18 cellular contexts compared by ENCODE assay signal in genomic region chr3:142394921-142395622, GRCh38. TPM values are rescaled to one million over a fixed set of nuclear protein-coding genes. Genes with fewer than 3 reads are reported as not detected.
DNase-seq lines count a peak whose midpoint lies in the region; ATAC-seq, FAIRE-seq and TF ChIP-seq lines count a peak whose summit lies in the region.
"Had no signal": no experiment of that assay in that cellular context is flagged by ENCODE, and none has a peak within 500 bp of the region (broad histone marks: within the 10 kb centered on the region; RNA-seq: fewer than 3 reads in every experiment).

No MANE protein-coding gene starts in this region.

- H3K9me1 ChIP-seq in IMR-90 (ENCODE audit: insufficient read depth, low read length) (0 out of 2 replicates have a peak, but pooled peaks cover 2% of the 10 kb centered on the region), K562 (ENCODE audit: control insufficient read depth, insufficient read depth, low read length) (no peaks in the 10 kb centered on the region)

- intact Hi-C loops in IMR-90 (cut with micrococcal nuclease) (no loop called here), K562 (cut with micrococcal nuclease) (no loop called here)

- no peak overlapping the region for H3K4ac ChIP-seq in IMR-90 (ENCODE audit: low read depth, low read length)

- H2BK15ac ChIP-seq in IMR-90 (ENCODE audit: low read depth, low read length): no peak overlapping the region

- H3K4me3 ChIP-seq in IMR-90 (ENCODE audit: insufficient read depth, low read depth, low read length) (no peak overlapping the region), K562 (no peak overlapping the region)

- no peak for DNase-seq in GM12891 (ENCODE audit: insufficient read length, low spot score)
- DNase-seq in IMR-90: peak; percentile 30
- peak in 1 of 4 experiments; percentile 15 for DNase-seq in K562 (ENCODE audit: extremely low read depth in 1 of 4, low spot score in 3 of 4)
- peak; percentile 23 for DNase-seq in iris pigment epithelial cell (ENCODE audit: low read depth)
- no peak for DNase-seq in GM03348 (ENCODE audit: low spot score)
- no peak for DNase-seq in Kasumi-1 (lab: John Stamatoyannopoulos, UW)
- no peak for DNase-seq in NCI-H748 treated with DMSO at 0.1 percent for 48 hours (lab: John Stamatoyannopoulos, UW)
- DNase-seq: C1 segment of cervical spinal cord; CD8-positive, alpha-beta memory T cell; DMS53; GOT3; NCI-H1105 treated with DMSO at 0.1 percent for 48 hours; NCI-H1694; NCI-H2081 treated with DMSO at 0.1 percent for 48 hours; NCI-H510A; NCI-H82; SIG-M5 had no signal

- BruUV-seq in IMR-90 (replicated peaks; lab: Mats Ljungman, UMichigan) (no TSS peak), K562 (replicated peaks; lab: Mats Ljungman, UMichigan) (no TSS peak)

- no peak overlapping the region for H2BK5ac ChIP-seq in IMR-90 (ENCODE audit: low read depth, low read length, poor library complexity, severe bottlenecking)

- no peaks in the 10 kb centered on the region for H3K79me2 ChIP-seq in K562 (ENCODE audit: control insufficient read depth, insufficient read depth, low read length)

- POLR2A ChIA-PET in IMR-90 (lab: Charles Lee; ENCODE audit: unreplicated experiment): no interaction called here
- POLR2A ChIA-PET in K562 (lab: Yijun Ruan, JAX): interaction anchor here (0.6 kb wide), 2 partner anchors 22 to 834 kb away, joined by 3 read pairs; no protein-coding TSS in a partner anchor

- H3K9ac ChIP-seq in IMR-90 (ENCODE audit: low read depth, low read length) (no peak overlapping the region), K562 (ENCODE audit: insufficient read depth in 1 of 2, low read depth in 2 of 2, low read length in 2 of 2) (no peak overlapping the region)

- TF ChIP-seq POLR2A in GM12891 (IDR thresholded peaks at IDR 0.05; ENCODE audit: low read depth, low read length): no peak
- no peak for TF ChIP-seq POLR2A in IMR-90 (IDR thresholded peaks at IDR 0.05; ENCODE audit: low read depth, low read length)
- no peak for TF ChIP-seq POLR2A in K562 (conservative IDR thresholded peaks at IDR 0.05)

- no peak overlapping the region for H4K91ac ChIP-seq in IMR-90 (ENCODE audit: insufficient read depth, low read depth, low read length)

- 97% methylated on average over 4 of the region's 4 CpGs; no CpG with 5 or more reads in 1 of the 2 experiments for WGBS in IMR-90 (ENCODE audit: extremely low coverage in 2 of 2, insufficient read length in 1 of 2), 2 experiments
- 17% methylated on average over 4 of the region's 4 CpGs for WGBS in K562 (ENCODE audit: insufficient coverage, low coverage, missing lambda C conversion rate)

- H3K4me1 ChIP-seq in IMR-90 (ENCODE audit: control insufficient read depth, insufficient read depth, low read length) (no peaks in the 10 kb centered on the region), K562 (replicated peaks in 1 of 2; ENCODE audit: control insufficient read depth in 2 of 2, insufficient read depth in 2 of 2, low read length in 2 of 2) (no peaks in the 10 kb centered on the region; a peak in 1 of 5 replicates)

- dilution Hi-C loops in IMR-90 (cut with HindIII; ENCODE audit: low sequenced_read_pairs, unreplicated experiment): no loop called here

- no peak for TF ChIP-seq EP300 in K562 (IDR thresholded peaks at IDR 0.05; ENCODE audit: low read length)

- H4K5ac ChIP-seq in IMR-90 (ENCODE audit: low read depth, low read length): no peak overlapping the region

- H3K79me1 ChIP-seq in IMR-90 (ENCODE audit: low read depth in 1 of 2, low read length in 2 of 2): no peaks in the 10 kb centered on the region; a peak in 1 of 4 replicates

- H2BK120ac ChIP-seq in IMR-90 (ENCODE audit: low read depth, low read length): no peak overlapping the region

- H2BK20ac ChIP-seq in IMR-90 (ENCODE audit: low read depth, low read length): no peak overlapping the region

- no peak overlapping the region for H3K27ac ChIP-seq in IMR-90 (ENCODE audit: insufficient read depth, low read length)
- no peak overlapping the region for H3K27ac ChIP-seq in K562 (ENCODE audit: extremely low read depth, low read depth, low read length)

- no peaks in the 10 kb centered on the region for H3K27me3 ChIP-seq in IMR-90 (ENCODE audit: control insufficient read depth, insufficient read depth, low read length)
- H3K27me3 ChIP-seq in K562 (ENCODE audit: control insufficient read depth in 2 of 2, insufficient read depth in 2 of 2, low read length in 2 of 2): no peaks in the 10 kb centered on the region

- no peak overlapping the region for H2AK5ac ChIP-seq in IMR-90 (ENCODE audit: low read depth, low read length)

- peaks cover 23% of the 10 kb centered on the region for H3K36me3 ChIP-seq in IMR-90 (ENCODE audit: control insufficient read depth, insufficient read depth, low read length)
- peaks cover 54% of the 10 kb centered on the region for H3K36me3 ChIP-seq in K562 (ENCODE audit: control insufficient read depth, insufficient read depth, low read length)

- no peak overlapping the region for H2AK9ac ChIP-seq in IMR-90 (replicated peaks; ENCODE audit: low read depth, low read length, poor library complexity)

- TF ChIP-seq CTCF in IMR-90 (conservative IDR thresholded peaks at IDR 0.05; ENCODE audit: low read depth, low read length) (no peak), K562 (IDR thresholded peaks at IDR 0.05 in 2 of 3, conservative IDR thresholded peaks at IDR 0.05 in 1 of 3; ENCODE audit: insufficient read depth in 2 of 3, low read depth in 1 of 3, low read length in 3 of 3) (no peak)

- no peak overlapping the region for H4K8ac ChIP-seq in IMR-90 (ENCODE audit: low read depth in 2 of 2, low read length in 2 of 2)

- no peak overlapping the region for H3K14ac ChIP-seq in IMR-90 (replicated peaks; ENCODE audit: low read depth, low read length)

- no peak overlapping the region for H3K23ac ChIP-seq in IMR-90 (ENCODE audit: low read depth, low read length)

- H2AFZ ChIP-seq in IMR-90 (replicated peaks; ENCODE audit: low read length, poor library complexity): no peak overlapping the region
- no peak overlapping the region for H2AFZ ChIP-seq in K562 (ENCODE audit: low read depth, low read length)

- no peak overlapping the region for H3K56ac ChIP-seq in IMR-90 (ENCODE audit: extremely low read depth, insufficient read depth, low read length)

- in situ Hi-C loops in IMR-90 (cut with MboI; ENCODE audit: low sequenced_read_pairs) (no loop called here), K562 (cut with MboI) (no loop called here)

- no peak overlapping the region for H3K18ac ChIP-seq in IMR-90 (ENCODE audit: low read depth, low read length)

- TF ChIP-seq RAD21 in IMR-90 (IDR thresholded peaks at IDR 0.05; ENCODE audit: low read length) (no peak), K562 (CRISPR knock-in tag; conservative IDR thresholded peaks at IDR 0.05 in 1 of 2, IDR thresholded peaks at IDR 0.05 in 1 of 2) (no peak)

- no peaks in the 10 kb centered on the region for H3K9me3 ChIP-seq in IMR-90 (ENCODE audit: control insufficient read depth, insufficient read depth, low read length)
- H3K9me3 ChIP-seq in K562 (replicated peaks; ENCODE audit: control insufficient read depth, insufficient read depth, low read depth, low read length): no peaks in the 10 kb centered on the region

- H4K20me1 ChIP-seq in IMR-90 (ENCODE audit: insufficient read depth, low read length) (no peaks in the 10 kb centered on the region), K562 (replicated peaks; ENCODE audit: control insufficient read depth, insufficient read depth, low read length) (no peaks in the 10 kb centered on the region)

- CTCF ChIA-PET in IMR-90 (lab: Yijun Ruan, JAX): interaction anchor here (0.9 to 1.2 kb wide), 2 partner anchors 12 to 19 kb away, joined by 3 read pairs; no protein-coding TSS in a partner anchor
- CTCF ChIA-PET in K562 (lab: Yijun Ruan, JAX; ENCODE audit: low intra/inter-chr PET ratio): no interaction called here

- ATAC-seq in IMR-90 (ENCODE audit: low read depth) (no peak), K562 (peak; percentile 32; the same call in 1 of the 3 replicates)
- ATAC-seq: SK-N-SH treated with all-trans-retinoic acid at 6 μM for 48 hours had no signal

- peak; percentile 48 for FAIRE-seq in GM12891 (lab: Jason Lieb, UNC)
- peak; percentile 59 for FAIRE-seq in K562 (lab: Jason Lieb, UNC)

- H3K4me2 ChIP-seq in IMR-90 (ENCODE audit: low read depth, low read length): no peak overlapping the region
- no peak overlapping the region for H3K4me2 ChIP-seq in K562 (ENCODE audit: insufficient read depth, low read length)

TF ChIP-seq in GM12891, 5 proteins besides CTCF, POLR2A, EP300 and RAD21 (continues in another document):
- TF ChIP-seq POLR2AphosphoS5 (IDR thresholded peaks at IDR 0.05; ENCODE audit: low read depth, low read length) (no peak), SPI1 (IDR thresholded peaks at IDR 0.05; ENCODE audit: low read depth, low read length) (no peak)

TF ChIP-seq in K562, 482 proteins besides CTCF, POLR2A, EP300 and RAD21:
- TF ChIP-seq NR2C1 (IDR thresholded peaks at IDR 0.05) (no peak), NR2C1 (tag; IDR thresholded peaks at IDR 0.05) (peak; percentile 47; the same call in 1 of the 2 replicates), ZNF197 (CRISPR knock-in tag; IDR thresholded peaks at IDR 0.05; ENCODE audit: low read depth) (no peak), SLC30A9 (CRISPR knock-in tag; IDR thresholded peaks at IDR 0.05) (no peak), ILK (tag; IDR thresholded peaks at IDR 0.05; ENCODE audit: borderline replicate concordance, low read depth) (no peak)
TF ChIP-seq in K562: peak in this region for 1.

RNA-seq across cellular contexts. Expression of gene XRN1, which starts 52.8 kb away (rescaled TPM):
- 3.4 TPM for polyA plus RNA-seq in GM12891 (2012; ENCODE audit: low read depth, missing spikeins)
- total RNA-seq in IMR-90 (2012; rRNA removed) (21.5 and 38.9 TPM in 2 replicates), K562 (2014; rRNA removed) (20.6 and 28.4 TPM in 2 replicates), K562 (2014; rRNA removed; fragmentation: Illumina TruSeq; extraction: Trizol) (27.3 and 31.6 TPM in 2 replicates), K562 (2015; rRNA removed; fragmentation: Illumina TruSeq; extraction: Trizol) (19.9 and 24.6 TPM in 2 replicates), K562 (2021) (17.2 and 22.0 TPM in 2 replicates)
- polyA plus RNA-seq in IMR-90 (2012; rRNA removed) (6.0 and 6.8 TPM in 2 replicates), K562 (2011; rRNA removed) (18.0 and 21.0 TPM in 2 replicates), K562 (2014; fragmentation: Illumina TruSeq; extraction: Trizol) (11.5 and 12.3 TPM in 2 replicates), K562 (2014; fragmentation: Nextera tagmentation; extraction: Ambion mirVana) (1 to 10 TPM; 3.1 to 7.2 TPM), K562 (2014; rRNA removed) (6.1 and 14.3 TPM in 2 replicates)
- 0.66 and 7.5 TPM in 2 replicates for polyA plus RNA-seq in IMR-90 (2012; cell fraction: cytosol; rRNA removed)
- polyA plus RNA-seq in IMR-90 (2012; cell fraction: nucleus; rRNA removed; ENCODE audit: low replicate concordance): 1.2 and 13.7 TPM in 2 replicates
- total RNA-seq in K562 (2011; cell fraction: chromatin; rRNA removed; ENCODE audit: low replicate concordance): 49.2 and 215 TPM in 2 replicates
- total RNA-seq in K562 (2011; cell fraction: nucleolus; rRNA removed): 16.2 and 31.5 TPM in 2 replicates
- 48.9 and 50.1 TPM in 2 replicates for total RNA-seq in K562 (2011; cell fraction: nucleoplasm; rRNA removed)
- 2.0 and 4.0 TPM in 2 replicates for polyA plus RNA-seq in K562 (2011; cell fraction: cytosol; rRNA removed)
- polyA plus RNA-seq in K562 (2011; cell fraction: nucleus; rRNA removed): 28.9 and 30.4 TPM in 2 replicates
- polyA plus RNA-seq in K562 (2012): 6.9 and 7.2 TPM in 2 replicates
- polyA minus RNA-seq in K562 (2011; rRNA and poly(A)+ RNA removed): 73.0 and 94.1 TPM in 2 replicates
- polyA minus RNA-seq in K562 (2011; cell fraction: cytosol; rRNA and poly(A)+ RNA removed): 19.4 and 26.7 TPM in 2 replicates
- polyA minus RNA-seq in K562 (2011; cell fraction: nucleus; rRNA and poly(A)+ RNA removed): 57.6 and 127 TPM in 2 replicates

Comparison
In these comparisons a context has a peak if more than half of its experiments do, and no peak if none do; other contexts are left out.
1. DNase-seq: peak in IMR-90 (single experiment) and iris pigment epithelial cell (single experiment); none in GM12891 (single experiment), GM03348 (single experiment), Kasumi-1 (0 of 2) and NCI-H748 treated with DMSO at 0.1 percent for 48 hours (single experiment).